20 cellular contexts compared by ENCODE assay signal in the genomic region with DNA sequence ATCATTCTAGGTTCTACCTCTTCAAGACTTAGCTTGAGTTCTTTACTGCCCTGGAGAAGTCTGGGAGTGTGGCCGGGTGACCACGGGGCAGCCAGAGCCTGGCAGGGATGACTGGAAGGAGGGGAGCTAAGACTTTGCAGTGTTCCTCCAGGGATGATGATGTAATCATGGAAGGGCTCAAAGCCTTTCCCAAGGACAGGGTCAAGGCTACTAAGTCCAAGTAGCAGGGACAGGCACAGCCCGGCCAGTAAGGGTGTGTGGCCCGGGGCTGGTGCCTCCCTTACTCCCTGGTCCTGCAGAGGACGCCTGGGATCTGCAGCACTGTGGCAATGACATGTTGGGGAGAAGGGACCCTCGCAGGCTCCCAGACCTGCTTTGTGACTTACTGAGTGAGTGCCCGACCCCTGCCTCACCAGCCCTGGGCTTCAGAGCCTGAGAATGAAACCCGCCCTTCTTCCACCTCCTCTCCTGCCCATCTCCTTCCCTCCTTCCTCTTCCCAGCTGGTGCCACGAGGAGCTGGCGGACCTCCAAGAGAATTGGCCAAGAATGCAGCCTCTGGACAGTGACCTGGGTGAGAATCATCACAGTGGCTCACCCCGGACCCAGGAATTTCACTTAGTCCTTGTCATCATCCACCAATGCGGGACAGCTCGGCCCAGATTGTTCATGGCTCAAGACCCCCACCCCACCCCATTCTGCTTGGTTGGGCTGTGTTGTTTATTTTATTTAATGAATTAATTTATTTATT. TPM values are rescaled to one million over a fixed set of nuclear protein-coding genes. Genes with fewer than 3 reads are reported as not detected.
A peak's percentile ranks its signal among the peaks of the same experiment; 100 is the strongest.
DNase-seq lines count a peak whose midpoint lies in the region; ATAC-seq and TF ChIP-seq lines count a peak whose summit lies in the region.
"Had no signal": no experiment of that assay in that cellular context is flagged by ENCODE, and none has a peak within 500 bp of the region (broad histone marks: within the 10 kb centered on the region; RNA-seq: fewer than 3 reads in every experiment).

No MANE protein-coding gene starts in this region.

- H3K36me3 ChIP-seq in GM23248 (ENCODE audit: low read depth), result no peaks in the 10 kb centered on the region
- H3K36me3 ChIP-seq in colonic mucosa, result no peaks in the 10 kb centered on the region
- H3K36me3 ChIP-seq: BLaER1 treated with 17β-estradiol and CSF1 and Interleukin-3, amounts not matched to agents 10 nM and 100 nM; Peyer's patch; thyroid gland had no signal

- H2AFZ ChIP-seq in GM23248, result no peak overlapping the region

- ATAC-seq in sciatic nerve (peak; percentile 76), GM18858 (IDR thresholded peaks at IDR 0.05; ENCODE audit: unreplicated experiment) (no peak)
- ATAC-seq: stimulated activated naive B cell treated with anti-CD40 and anti-IgM and Interleukin-4, amounts not matched to agents 10 μg/mL and 1 μg/mL and 100 μg/mL, for 72 hours had no signal

- no peaks in the 10 kb centered on the region for H3K79me2 ChIP-seq in GM23248 (ENCODE audit: insufficient read depth)

- H3K4me3 ChIP-seq in GM23248 (no peak overlapping the region), fibroblast of the aortic adventitia (ENCODE audit: low read depth, low read length) (no peak overlapping the region), colonic mucosa (no peak overlapping the region)
- H3K4me3 ChIP-seq: BLaER1 treated with 17β-estradiol and CSF1 and Interleukin-3, amounts not matched to agents 10 nM and 100 nM; Peyer's patch; thyroid gland had no signal

- in situ Hi-C loops in GM23248 (cut with MboI), result no loop called here

- WGBS in GM23248 (ENCODE audit: low coverage in 1 of 2, low lambda C conversion rate in 2 of 2, missing lambda C conversion rate in 2 of 2), 2 experiments, result 46 to 53% methylated on average over 12 to 13 of the region's 13 CpGs

- H3K27ac ChIP-seq in GM23248, result no peak overlapping the region
- no peak overlapping the region for H3K27ac ChIP-seq in colonic mucosa
- H3K27ac ChIP-seq: BLaER1 treated with 17β-estradiol and CSF1 and Interleukin-3, amounts not matched to agents 10 nM and 100 nM; Peyer's patch; thyroid gland had no signal

- H3K9ac ChIP-seq in GM23248, result no peak overlapping the region
- H3K9ac ChIP-seq in colonic mucosa (ENCODE audit: low read depth in 2 of 2, low read length in 2 of 2), result no peak overlapping the region
- H3K9ac ChIP-seq: BLaER1 treated with 17β-estradiol and CSF1 and Interleukin-3, amounts not matched to agents 10 nM and 100 nM had no signal

- peaks cover 11% of the 10 kb centered on the region; the same call in 1 of the 2 replicates for H3F3A ChIP-seq in GM23248 (ENCODE audit: insufficient read depth)

- H3K27me3 ChIP-seq in GM23248 (replicated peaks; ENCODE audit: insufficient read depth), result no peaks in the 10 kb centered on the region
- no peaks in the 10 kb centered on the region for H3K27me3 ChIP-seq in colonic mucosa
- H3K27me3 ChIP-seq: BLaER1 treated with 17β-estradiol and CSF1 and Interleukin-3, amounts not matched to agents 10 nM and 100 nM; Peyer's patch; thyroid gland had no signal

- no peaks in the 10 kb centered on the region for H4K20me1 ChIP-seq in GM23248 (ENCODE audit: insufficient read depth)
- H4K20me1 ChIP-seq: BLaER1 treated with 17β-estradiol and CSF1 and Interleukin-3, amounts not matched to agents 10 nM and 100 nM had no signal

- TF ChIP-seq CTCF in fibroblast of the aortic adventitia (IDR thresholded peaks at IDR 0.05; ENCODE audit: insufficient read depth, low read length) (no peak), colonic mucosa (IDR thresholded peaks at IDR 0.05) (no peak)

- H3K4me1 ChIP-seq in GM23248 (ENCODE audit: insufficient read depth) (peaks cover 11% of the 10 kb centered on the region), colonic mucosa (no peaks in the 10 kb centered on the region)
- H3K4me1 ChIP-seq: Peyer's patch, thyroid gland had no signal

- DNase-seq in GM23248 (peak; percentile 58), LoVo (ENCODE audit: low spot score) (peak; percentile 23), fibroblast of the aortic adventitia (ENCODE audit: low read depth) (peak; percentile 8), sciatic nerve (ENCODE audit: low spot score) (no peak), NCI-H82 (lab: John Stamatoyannopoulos, UW) (no peak), colonic mucosa (no peak), COLO668 (lab: John Stamatoyannopoulos, UW; ENCODE audit: unreplicated experiment) (no peak)
- DNase-seq: activated CD4-positive, alpha-beta T cell treated with anti-CD3 and anti-CD28 coated beads, Interleukin-2, amount 10 ng/mL, durations not matched to agents 7 days and 5 days; activated CD8-positive, alpha-beta memory T cell treated with anti-CD3 and anti-CD28 coated beads, Interleukin-2, amount 50 U/mL, for 48 hours; activated gamma-delta T cell treated with Interleukin-2 at 50 U/mL for 16 hours; hypothalamus; kidney; NCI-H1417 treated with DMSO at 0.1 percent for 48 hours; NCI-H2171; NCI-H748 treated with DMSO at 0.1 percent for 48 hours; Peyer's patch; stimulated activated naive B cell treated with anti-CD40 and anti-IgM and Interleukin-4, amounts not matched to agents 10 μg/mL and 1 μg/mL and 100 μg/mL, for 72 hours had no signal

- no peak overlapping the region for H3K4me2 ChIP-seq in GM23248 (ENCODE audit: unreplicated experiment)
- H3K4me2 ChIP-seq: BLaER1 treated with 17β-estradiol and CSF1 and Interleukin-3, amounts not matched to agents 10 nM and 100 nM had no signal

- H3K9me2 ChIP-seq in GM23248 (ENCODE audit: insufficient read depth), result no peaks in the 10 kb centered on the region

- intact Hi-C loops in sciatic nerve (cut with DNase I) (no loop called here), colonic mucosa (cut with DNase I) (no loop called here)

- H3K9me3 ChIP-seq in GM23248 (ENCODE audit: low read depth) (no peaks in the 10 kb centered on the region), colonic mucosa (no peaks in the 10 kb centered on the region)
- H3K9me3 ChIP-seq: Peyer's patch, thyroid gland had no signal

RNA-seq across cellular contexts. Expression of a gene that starts 15.6 kb away (rescaled TPM):
- total RNA-seq in GM23248 (2014; rRNA removed; shearing (Covaris generic)), result 36.4 and 47.6 TPM in 2 replicates
- 30.3 and 30.9 TPM in 2 replicates for polyA plus RNA-seq in GM23248 (2016; fragmentation: Nextera tagmentation; extraction: Ambion mirVana)
- total RNA-seq in fibroblast of the aortic adventitia (ENCODE audit: low replicate concordance) (22.9 and 56.3 TPM in 2 replicates), sciatic nerve (30.0 TPM), colonic mucosa (1 to 10 TPM; 1.7 to 1.9 TPM)

RNA-seq across cellular contexts. Expression of a gene that starts 41.2 kb away (rescaled TPM):
- 0.54 and 2.8 TPM in 2 replicates for total RNA-seq in GM23248 (2014; rRNA removed; shearing (Covaris generic))
- 2.1 and 4.0 TPM in 2 replicates for polyA plus RNA-seq in GM23248 (2016; fragmentation: Nextera tagmentation; extraction: Ambion mirVana)
- total RNA-seq in fibroblast of the aortic adventitia (ENCODE audit: low replicate concordance) (7.2 and 17.8 TPM in 2 replicates), sciatic nerve (13.4 TPM), colonic mucosa (1 to 10 TPM; 1.1 to 2.4 TPM)
- total RNA-seq: activated CD4-positive, alpha-beta T cell treated with anti-CD3 and anti-CD28 coated beads, Interleukin-2, amount 10 ng/mL, durations not matched to agents 7 days and 5 days had no signal

Comparison
In these comparisons a context has a peak if more than half of its experiments do, and no peak if none do; other contexts are left out.
1. DNase-seq: peak in GM23248 (single experiment), LoVo (single experiment) and fibroblast of the aortic adventitia (single experiment); none in sciatic nerve (single experiment), NCI-H82 (single experiment), colonic mucosa (single experiment) and COLO668 (single experiment).